1 cellular context compared by ENCODE assay signal in the genomic region with DNA sequence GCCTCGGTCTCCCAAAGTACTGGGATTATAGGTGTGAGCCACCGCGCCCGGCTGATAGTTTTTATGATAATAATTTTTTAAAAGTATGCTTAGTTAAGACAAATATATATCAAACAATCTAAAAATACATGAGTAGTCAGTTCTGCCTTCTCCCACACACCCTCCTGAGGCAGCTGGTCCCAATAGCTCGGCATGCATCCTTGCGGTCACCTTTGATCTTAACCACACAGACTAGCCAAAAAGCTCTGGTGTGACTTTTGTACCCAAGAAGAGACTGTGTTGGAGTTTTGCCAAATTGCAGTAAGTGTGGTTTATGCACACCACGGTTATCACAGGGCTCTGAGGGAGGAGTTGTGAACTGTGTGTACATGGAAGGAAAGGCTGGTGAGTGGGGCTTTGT.
TF ChIP-seq lines count a peak whose summit lies in the region.

No MANE protein-coding gene starts in this region.

TF ChIP-seq in HepG2, 621 proteins besides CTCF, POLR2A, EP300 and RAD21 (continued from another document and continues in another):
- TF ChIP-seq, protein P1, sequence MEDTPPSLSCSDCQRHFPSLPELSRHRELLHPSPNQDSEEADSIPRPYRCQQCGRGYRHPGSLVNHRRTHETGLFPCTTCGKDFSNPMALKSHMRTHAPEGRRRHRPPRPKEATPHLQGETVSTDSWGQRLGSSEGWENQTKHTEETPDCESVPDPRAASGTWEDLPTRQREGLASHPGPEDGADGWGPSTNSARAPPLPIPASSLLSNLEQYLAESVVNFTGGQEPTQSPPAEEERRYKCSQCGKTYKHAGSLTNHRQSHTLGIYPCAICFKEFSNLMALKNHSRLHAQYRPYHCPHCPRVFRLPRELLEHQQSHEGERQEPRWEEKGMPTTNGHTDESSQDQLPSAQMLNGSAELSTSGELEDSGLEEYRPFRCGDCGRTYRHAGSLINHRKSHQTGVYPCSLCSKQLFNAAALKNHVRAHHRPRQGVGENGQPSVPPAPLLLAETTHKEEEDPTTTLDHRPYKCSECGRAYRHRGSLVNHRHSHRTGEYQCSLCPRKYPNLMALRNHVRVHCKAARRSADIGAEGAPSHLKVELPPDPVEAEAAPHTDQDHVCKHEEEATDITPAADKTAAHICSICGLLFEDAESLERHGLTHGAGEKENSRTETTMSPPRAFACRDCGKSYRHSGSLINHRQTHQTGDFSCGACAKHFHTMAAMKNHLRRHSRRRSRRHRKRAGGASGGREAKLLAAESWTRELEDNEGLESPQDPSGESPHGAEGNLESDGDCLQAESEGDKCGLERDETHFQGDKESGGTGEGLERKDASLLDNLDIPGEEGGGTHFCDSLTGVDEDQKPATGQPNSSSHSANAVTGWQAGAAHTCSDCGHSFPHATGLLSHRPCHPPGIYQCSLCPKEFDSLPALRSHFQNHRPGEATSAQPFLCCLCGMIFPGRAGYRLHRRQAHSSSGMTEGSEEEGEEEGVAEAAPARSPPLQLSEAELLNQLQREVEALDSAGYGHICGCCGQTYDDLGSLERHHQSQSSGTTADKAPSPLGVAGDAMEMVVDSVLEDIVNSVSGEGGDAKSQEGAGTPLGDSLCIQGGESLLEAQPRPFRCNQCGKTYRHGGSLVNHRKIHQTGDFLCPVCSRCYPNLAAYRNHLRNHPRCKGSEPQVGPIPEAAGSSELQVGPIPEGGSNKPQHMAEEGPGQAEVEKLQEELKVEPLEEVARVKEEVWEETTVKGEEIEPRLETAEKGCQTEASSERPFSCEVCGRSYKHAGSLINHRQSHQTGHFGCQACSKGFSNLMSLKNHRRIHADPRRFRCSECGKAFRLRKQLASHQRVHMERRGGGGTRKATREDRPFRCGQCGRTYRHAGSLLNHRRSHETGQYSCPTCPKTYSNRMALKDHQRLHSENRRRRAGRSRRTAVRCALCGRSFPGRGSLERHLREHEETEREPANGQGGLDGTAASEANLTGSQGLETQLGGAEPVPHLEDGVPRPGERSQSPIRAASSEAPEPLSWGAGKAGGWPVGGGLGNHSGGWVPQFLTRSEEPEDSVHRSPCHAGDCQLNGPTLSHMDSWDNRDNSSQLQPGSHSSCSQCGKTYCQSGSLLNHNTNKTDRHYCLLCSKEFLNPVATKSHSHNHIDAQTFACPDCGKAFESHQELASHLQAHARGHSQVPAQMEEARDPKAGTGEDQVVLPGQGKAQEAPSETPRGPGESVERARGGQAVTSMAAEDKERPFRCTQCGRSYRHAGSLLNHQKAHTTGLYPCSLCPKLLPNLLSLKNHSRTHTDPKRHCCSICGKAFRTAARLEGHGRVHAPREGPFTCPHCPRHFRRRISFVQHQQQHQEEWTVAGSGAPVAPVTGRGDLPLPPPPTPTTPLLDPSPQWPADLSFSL (CRISPR knock-in tag; IDR thresholded peaks at IDR 0.05), result peak; percentile 86
- no peak for TF ChIP-seq PHF20 (CRISPR knock-in tag; IDR thresholded peaks at IDR 0.05)
- TF ChIP-seq THAP11 (CRISPR knock-in tag; IDR thresholded peaks at IDR 0.05), result peak; percentile 46
- TF ChIP-seq TARDBP (CRISPR knock-in tag; IDR thresholded peaks at IDR 0.05), result peak; percentile 87; the same call in 1 of the 2 replicates
- TF ChIP-seq KDM3A (CRISPR knock-in tag; IDR thresholded peaks at IDR 0.05; ENCODE audit: low read depth), result 0 out of 2 replicates have a peak, but pooled peaks have one; percentile 45
- TF ChIP-seq NFE2 (CRISPR knock-in tag; IDR thresholded peaks at IDR 0.05), result no peak
- peak; percentile 71 for TF ChIP-seq SAP130 (CRISPR knock-in tag; IDR thresholded peaks at IDR 0.05; ENCODE audit: low read depth)
- TF ChIP-seq, protein P2, sequence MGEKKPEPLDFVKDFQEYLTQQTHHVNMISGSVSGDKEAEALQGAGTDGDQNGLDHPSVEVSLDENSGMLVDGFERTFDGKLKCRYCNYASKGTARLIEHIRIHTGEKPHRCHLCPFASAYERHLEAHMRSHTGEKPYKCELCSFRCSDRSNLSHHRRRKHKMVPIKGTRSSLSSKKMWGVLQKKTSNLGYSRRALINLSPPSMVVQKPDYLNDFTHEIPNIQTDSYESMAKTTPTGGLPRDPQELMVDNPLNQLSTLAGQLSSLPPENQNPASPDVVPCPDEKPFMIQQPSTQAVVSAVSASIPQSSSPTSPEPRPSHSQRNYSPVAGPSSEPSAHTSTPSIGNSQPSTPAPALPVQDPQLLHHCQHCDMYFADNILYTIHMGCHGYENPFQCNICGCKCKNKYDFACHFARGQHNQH (CRISPR knock-in tag; IDR thresholded peaks at IDR 0.05), result peak; percentile 59; the same call in 1 of the 2 replicates
- TF ChIP-seq, protein P3, sequence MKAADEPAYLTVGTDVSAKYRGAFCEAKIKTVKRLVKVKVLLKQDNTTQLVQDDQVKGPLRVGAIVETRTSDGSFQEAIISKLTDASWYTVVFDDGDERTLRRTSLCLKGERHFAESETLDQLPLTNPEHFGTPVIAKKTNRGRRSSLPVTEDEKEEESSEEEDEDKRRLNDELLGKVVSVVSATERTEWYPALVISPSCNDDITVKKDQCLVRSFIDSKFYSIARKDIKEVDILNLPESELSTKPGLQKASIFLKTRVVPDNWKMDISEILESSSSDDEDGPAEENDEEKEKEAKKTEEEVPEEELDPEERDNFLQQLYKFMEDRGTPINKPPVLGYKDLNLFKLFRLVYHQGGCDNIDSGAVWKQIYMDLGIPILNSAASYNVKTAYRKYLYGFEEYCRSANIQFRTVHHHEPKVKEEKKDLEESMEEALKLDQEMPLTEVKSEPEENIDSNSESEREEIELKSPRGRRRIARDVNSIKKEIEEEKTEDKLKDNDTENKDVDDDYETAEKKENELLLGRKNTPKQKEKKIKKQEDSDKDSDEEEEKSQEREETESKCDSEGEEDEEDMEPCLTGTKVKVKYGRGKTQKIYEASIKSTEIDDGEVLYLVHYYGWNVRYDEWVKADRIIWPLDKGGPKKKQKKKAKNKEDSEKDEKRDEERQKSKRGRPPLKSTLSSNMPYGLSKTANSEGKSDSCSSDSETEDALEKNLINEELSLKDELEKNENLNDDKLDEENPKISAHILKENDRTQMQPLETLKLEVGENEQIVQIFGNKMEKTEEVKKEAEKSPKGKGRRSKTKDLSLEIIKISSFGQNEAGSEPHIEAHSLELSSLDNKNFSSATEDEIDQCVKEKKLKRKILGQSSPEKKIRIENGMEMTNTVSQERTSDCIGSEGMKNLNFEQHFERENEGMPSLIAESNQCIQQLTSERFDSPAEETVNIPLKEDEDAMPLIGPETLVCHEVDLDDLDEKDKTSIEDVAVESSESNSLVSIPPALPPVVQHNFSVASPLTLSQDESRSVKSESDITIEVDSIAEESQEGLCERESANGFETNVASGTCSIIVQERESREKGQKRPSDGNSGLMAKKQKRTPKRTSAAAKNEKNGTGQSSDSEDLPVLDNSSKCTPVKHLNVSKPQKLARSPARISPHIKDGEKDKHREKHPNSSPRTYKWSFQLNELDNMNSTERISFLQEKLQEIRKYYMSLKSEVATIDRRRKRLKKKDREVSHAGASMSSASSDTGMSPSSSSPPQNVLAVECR (CRISPR knock-in tag; IDR thresholded peaks at IDR 0.05; ENCODE audit: borderline replicate concordance), result no peak; the same call in 1 of the 2 replicates
- TF ChIP-seq CREB1 (IDR thresholded peaks at IDR 0.05), result no peak
- TF ChIP-seq CREB1 (CRISPR knock-in tag; IDR thresholded peaks at IDR 0.05), result peak; percentile 77
- TF ChIP-seq TFAP4 (IDR thresholded peaks at IDR 0.05; ENCODE audit: borderline replicate concordance, low read depth), result peak; percentile 88
- no peak for TF ChIP-seq JUNB (CRISPR knock-in tag; IDR thresholded peaks at IDR 0.05; ENCODE audit: borderline replicate concordance)
- peak; percentile 48; the same call in 1 of the 2 replicates for TF ChIP-seq ZNF263 (CRISPR knock-in tag; IDR thresholded peaks at IDR 0.05)
- TF ChIP-seq, protein P4, sequence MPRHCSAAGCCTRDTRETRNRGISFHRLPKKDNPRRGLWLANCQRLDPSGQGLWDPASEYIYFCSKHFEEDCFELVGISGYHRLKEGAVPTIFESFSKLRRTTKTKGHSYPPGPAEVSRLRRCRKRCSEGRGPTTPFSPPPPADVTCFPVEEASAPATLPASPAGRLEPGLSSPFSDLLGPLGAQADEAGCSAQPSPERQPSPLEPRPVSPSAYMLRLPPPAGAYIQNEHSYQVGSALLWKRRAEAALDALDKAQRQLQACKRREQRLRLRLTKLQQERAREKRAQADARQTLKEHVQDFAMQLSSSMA (CRISPR knock-in tag; IDR thresholded peaks at IDR 0.05), result no peak
- TF ChIP-seq, protein P5, sequence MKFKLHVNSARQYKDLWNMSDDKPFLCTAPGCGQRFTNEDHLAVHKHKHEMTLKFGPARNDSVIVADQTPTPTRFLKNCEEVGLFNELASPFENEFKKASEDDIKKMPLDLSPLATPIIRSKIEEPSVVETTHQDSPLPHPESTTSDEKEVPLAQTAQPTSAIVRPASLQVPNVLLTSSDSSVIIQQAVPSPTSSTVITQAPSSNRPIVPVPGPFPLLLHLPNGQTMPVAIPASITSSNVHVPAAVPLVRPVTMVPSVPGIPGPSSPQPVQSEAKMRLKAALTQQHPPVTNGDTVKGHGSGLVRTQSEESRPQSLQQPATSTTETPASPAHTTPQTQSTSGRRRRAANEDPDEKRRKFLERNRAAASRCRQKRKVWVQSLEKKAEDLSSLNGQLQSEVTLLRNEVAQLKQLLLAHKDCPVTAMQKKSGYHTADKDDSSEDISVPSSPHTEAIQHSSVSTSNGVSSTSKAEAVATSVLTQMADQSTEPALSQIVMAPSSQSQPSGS (CRISPR knock-in tag; IDR thresholded peaks at IDR 0.05), result peak; percentile 54
- TF ChIP-seq STAG1 (CRISPR knock-in tag; IDR thresholded peaks at IDR 0.05), result peak; percentile 22; the same call in 1 of the 2 replicates
- TF ChIP-seq ZNF766 (CRISPR knock-in tag; IDR thresholded peaks at IDR 0.05; ENCODE audit: borderline replicate concordance), result 0 out of 2 replicates have a peak, but pooled peaks have one; percentile 12
- peak; percentile 71 for TF ChIP-seq FOXA3 (CRISPR knock-in tag; IDR thresholded peaks at IDR 0.05)
- TF ChIP-seq ZNF644 (CRISPR knock-in tag; IDR thresholded peaks at IDR 0.05; ENCODE audit: low read depth), result peak; percentile 79
- TF ChIP-seq PBX2 (CRISPR knock-in tag; IDR thresholded peaks at IDR 0.05), result no peak
- peak; percentile 69; the same call in 1 of the 2 replicates for TF ChIP-seq ZNF615 (CRISPR knock-in tag; IDR thresholded peaks at IDR 0.05; ENCODE audit: borderline replicate concordance)
- peak; percentile 81 for TF ChIP-seq TEAD3 (CRISPR knock-in tag; optimal IDR thresholded peaks at IDR 0.05; ENCODE audit: borderline replicate concordance)
- TF ChIP-seq, protein P6, sequence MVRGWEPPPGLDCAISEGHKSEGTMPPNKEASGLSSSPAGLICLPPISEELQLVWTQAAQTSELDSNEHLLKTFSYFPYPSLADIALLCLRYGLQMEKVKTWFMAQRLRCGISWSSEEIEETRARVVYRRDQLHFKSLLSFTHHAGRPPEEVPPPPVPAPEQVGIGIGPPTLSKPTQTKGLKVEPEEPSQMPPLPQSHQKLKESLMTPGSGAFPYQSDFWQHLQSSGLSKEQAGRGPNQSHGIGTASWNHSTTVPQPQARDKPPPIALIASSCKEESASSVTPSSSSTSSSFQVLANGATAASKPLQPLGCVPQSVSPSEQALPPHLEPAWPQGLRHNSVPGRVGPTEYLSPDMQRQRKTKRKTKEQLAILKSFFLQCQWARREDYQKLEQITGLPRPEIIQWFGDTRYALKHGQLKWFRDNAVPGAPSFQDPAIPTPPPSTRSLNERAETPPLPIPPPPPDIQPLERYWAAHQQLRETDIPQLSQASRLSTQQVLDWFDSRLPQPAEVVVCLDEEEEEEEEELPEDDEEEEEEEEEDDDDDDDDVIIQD (CRISPR knock-in tag; IDR thresholded peaks at IDR 0.05; ENCODE audit: low read depth), result peak; percentile 59; the same call in 1 of the 2 replicates
- TF ChIP-seq SALL1 (CRISPR knock-in tag; IDR thresholded peaks at IDR 0.05), result peak; percentile 91
- no peak for TF ChIP-seq SP2 (CRISPR knock-in tag; IDR thresholded peaks at IDR 0.05)
- peak; percentile 49; the same call in 1 of the 2 replicates for TF ChIP-seq ZBTB7B (CRISPR knock-in tag; IDR thresholded peaks at IDR 0.05)
- TF ChIP-seq ZNF124 (CRISPR knock-in tag; IDR thresholded peaks at IDR 0.05), result peak; percentile 77; the same call in 1 of the 2 replicates
- TF ChIP-seq, protein P7, sequence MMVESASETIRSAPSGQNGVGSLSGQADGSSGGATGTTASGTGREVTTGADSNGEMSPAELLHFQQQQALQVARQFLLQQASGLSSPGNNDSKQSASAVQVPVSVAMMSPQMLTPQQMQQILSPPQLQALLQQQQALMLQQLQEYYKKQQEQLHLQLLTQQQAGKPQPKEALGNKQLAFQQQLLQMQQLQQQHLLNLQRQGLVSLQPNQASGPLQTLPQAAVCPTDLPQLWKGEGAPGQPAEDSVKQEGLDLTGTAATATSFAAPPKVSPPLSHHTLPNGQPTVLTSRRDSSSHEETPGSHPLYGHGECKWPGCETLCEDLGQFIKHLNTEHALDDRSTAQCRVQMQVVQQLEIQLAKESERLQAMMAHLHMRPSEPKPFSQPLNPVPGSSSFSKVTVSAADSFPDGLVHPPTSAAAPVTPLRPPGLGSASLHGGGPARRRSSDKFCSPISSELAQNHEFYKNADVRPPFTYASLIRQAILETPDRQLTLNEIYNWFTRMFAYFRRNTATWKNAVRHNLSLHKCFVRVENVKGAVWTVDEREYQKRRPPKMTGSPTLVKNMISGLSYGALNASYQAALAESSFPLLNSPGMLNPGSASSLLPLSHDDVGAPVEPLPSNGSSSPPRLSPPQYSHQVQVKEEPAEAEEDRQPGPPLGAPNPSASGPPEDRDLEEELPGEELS (CRISPR knock-in tag; IDR thresholded peaks at IDR 0.05), result peak; percentile 88
- TF ChIP-seq, protein P8, sequence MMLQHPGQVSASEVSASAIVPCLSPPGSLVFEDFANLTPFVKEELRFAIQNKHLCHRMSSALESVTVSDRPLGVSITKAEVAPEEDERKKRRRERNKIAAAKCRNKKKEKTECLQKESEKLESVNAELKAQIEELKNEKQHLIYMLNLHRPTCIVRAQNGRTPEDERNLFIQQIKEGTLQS (CRISPR knock-in tag; IDR thresholded peaks at IDR 0.05), result no peak
- TF ChIP-seq HOXA3 (CRISPR knock-in tag; IDR thresholded peaks at IDR 0.05), result peak; percentile 80
- peak; percentile 53; the same call in 1 of the 2 replicates for TF ChIP-seq NR2C2 (CRISPR knock-in tag; IDR thresholded peaks at IDR 0.05; ENCODE audit: borderline replicate concordance)
- TF ChIP-seq DNMT3B (CRISPR knock-in tag; conservative IDR thresholded peaks at IDR 0.05), result 0 out of 2 replicates have a peak, but pooled peaks have one; percentile 61
- no peak for TF ChIP-seq HNRNPL (IDR thresholded peaks at IDR 0.05; ENCODE audit: low read depth, low read length)
- peak; percentile 49; the same call in 1 of the 2 replicates for TF ChIP-seq ZNF205 (CRISPR knock-in tag; IDR thresholded peaks at IDR 0.05)
